ENCODE assay signal across 8 cellular contexts in the genomic region with DNA sequence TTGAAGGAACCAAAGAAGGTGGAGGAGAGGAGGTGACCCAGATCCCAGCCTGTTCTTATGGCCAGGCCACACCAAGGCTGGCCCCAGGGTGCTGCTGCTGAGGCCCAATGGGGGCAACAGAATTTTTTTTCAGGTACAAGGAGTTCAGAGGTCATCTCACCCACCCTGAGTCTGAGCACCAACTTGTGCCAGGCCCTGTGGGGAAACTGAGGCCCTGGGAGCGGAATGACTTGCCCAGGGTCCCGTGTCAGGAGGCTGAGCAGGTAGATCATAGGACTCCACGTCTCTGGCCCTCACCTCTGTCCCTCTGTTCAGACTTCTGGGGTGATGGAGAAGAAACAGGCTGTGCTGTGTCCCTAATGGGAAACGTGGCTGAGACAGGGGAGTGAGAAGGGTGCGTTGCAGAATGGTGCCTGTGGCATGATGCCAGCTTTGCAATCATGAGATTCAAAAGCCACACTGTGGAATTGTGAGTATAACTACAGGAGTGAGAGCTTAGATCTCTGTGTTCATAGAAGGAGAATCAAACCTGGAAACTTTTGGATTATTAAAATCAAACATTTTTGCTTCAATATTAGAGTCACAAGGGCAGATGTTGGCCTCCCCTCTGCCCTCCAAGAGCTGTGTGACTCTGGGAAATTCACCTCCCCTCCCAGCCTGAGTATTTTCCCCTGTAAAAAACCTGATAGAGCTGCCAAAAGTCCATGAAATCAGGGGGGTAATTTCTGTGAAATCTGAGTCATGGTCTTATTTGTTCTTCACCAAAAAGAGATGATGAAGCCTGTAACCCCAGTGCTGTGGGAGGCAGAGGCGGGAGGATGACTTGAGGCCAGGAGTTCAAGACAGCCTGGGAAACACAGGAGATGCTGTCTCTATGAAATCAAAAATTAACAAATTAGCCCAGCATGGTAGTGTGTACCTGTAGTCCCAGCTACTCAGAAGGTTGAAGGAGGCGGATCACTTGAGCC. TPM values are rescaled to one million over a fixed set of nuclear protein-coding genes. Genes with fewer than 3 reads are reported as not detected.
DNase-seq lines count a peak whose midpoint lies in the region; ATAC-seq and TF ChIP-seq lines count a peak whose summit lies in the region.

No MANE protein-coding gene starts in this region.

- 83% methylated on average over 7 of the region's 7 CpGs for WGBS in SK-N-SH (ENCODE audit: low lambda C conversion rate)
- WGBS in adrenal gland, 4 donors = 59 to 70% (median 62%) methylated on average over 6 to 7 of the region's 7 CpGs
- 58 to 64% methylated on average over 7 of the region's 7 CpGs for WGBS in thyroid gland, 2 donors

- H3K9me3 Mint-ChIP-seq in mesothelial cell of epicardium = peaks cover 10% of the 10 kb centered on the region
- H3K9me3 Mint-ChIP-seq in GM23338 = peaks cover 10% of the 10 kb centered on the region

- no peaks in the 10 kb centered on the region for H3K36me3 ChIP-seq in SK-N-SH (replicated peaks in 1 of 2; ENCODE audit: control insufficient read depth in 1 of 2, insufficient read depth in 2 of 2, low read length in 1 of 2)
- no peaks in the 10 kb centered on the region for H3K36me3 ChIP-seq in adrenal gland (replicated peaks in 1 of 2)
- no peaks in the 10 kb centered on the region for H3K36me3 ChIP-seq in thyroid gland
- no peaks in the 10 kb centered on the region for H3K36me3 ChIP-seq in GM23338 (ENCODE audit: insufficient read depth)

- H3K27ac ChIP-seq in SK-N-SH (ENCODE audit: low read depth in 2 of 2, low read length in 1 of 2) (no peak overlapping the region; a peak in 1 of 4 replicates), adrenal gland (peak overlapping the region in 4 of 5 donors; percentile 46 to 84 (median 65)), thyroid gland (peak overlapping the region; percentile 60 to 71 (median 67)), GM23338 (ENCODE audit: low read depth) (no peak overlapping the region)

- no peak for TF ChIP-seq POLR2A in adrenal gland (IDR thresholded peaks at IDR 0.05)
- no peak for TF ChIP-seq POLR2A in thyroid gland (IDR thresholded peaks at IDR 0.05)

- no peaks in the 10 kb centered on the region for H3K79me2 ChIP-seq in SK-N-SH (ENCODE audit: insufficient read depth)
- no peaks in the 10 kb centered on the region for H3K79me2 ChIP-seq in GM23338 (replicated peaks; ENCODE audit: insufficient read depth)

- peaks cover 0 to 23% of the 10 kb centered on the region in 2 experiments; a peak in 1 of 4 replicates for H3K4me1 ChIP-seq in SK-N-SH (ENCODE audit: control insufficient read depth in 1 of 2, insufficient read depth in 2 of 2, low read depth in 1 of 2, low read length in 1 of 2)
- H3K4me1 ChIP-seq in adrenal gland (replicated peaks in 1 of 2) = peaks cover 4 to 29% of the 10 kb centered on the region in 2 donors
- peaks cover 0 to 33% of the 10 kb centered on the region in 2 donors for H3K4me1 ChIP-seq in thyroid gland
- peaks cover 16% of the 10 kb centered on the region for H3K4me1 ChIP-seq in GM23338 (ENCODE audit: insufficient read depth)

- CTCF ChIA-PET in SK-N-SH (lab: Yijun Ruan, JAX) = interaction anchor here (1.0 to 3.9 kb wide), 6 partner anchors 14 to 77 kb away, joined by 3 to 14 read pairs (median 3); partner anchors contain the start of gene APOL2

- DNase-seq in SK-N-SH = peak; percentile 29
- DNase-seq in adrenal gland = peak in 4 of 7 donors; percentile 30 to 67 (median 46)
- no peak for DNase-seq in mesothelial cell of epicardium (ENCODE audit: low spot score in 2 of 2, unreplicated experiment in 2 of 2)
- DNase-seq in thyroid gland = peak; percentile 44 to 53
- DNase-seq in GM23338 (ENCODE audit: low spot score) = no peak

- H3F3A ChIP-seq in SK-N-SH (replicated peaks; ENCODE audit: insufficient read depth) (no peaks in the 10 kb centered on the region), GM23338 (replicated peaks; ENCODE audit: low read depth) (no peaks in the 10 kb centered on the region)

- H3K9me3 ChIP-seq in SK-N-SH (no peaks in the 10 kb centered on the region), adrenal gland (replicated peaks in 1 of 3) (no peaks in the 10 kb centered on the region), thyroid gland (no peaks in the 10 kb centered on the region)

- H3K27ac Mint-ChIP-seq in mesothelial cell of epicardium = peak overlapping the region; percentile 61
- no peak overlapping the region; the same call in 1 of the 2 replicates for H3K27ac Mint-ChIP-seq in GM23338

- TF ChIP-seq EP300 in SK-N-SH (IDR thresholded peaks at IDR 0.05; ENCODE audit: borderline replicate concordance in 1 of 2, low read depth in 1 of 2, low read length in 1 of 2) = no peak

- no peak overlapping the region for H3K4me3 Mint-ChIP-seq in mesothelial cell of epicardium
- H3K4me3 Mint-ChIP-seq in GM23338 = no peak overlapping the region

- no peaks in the 10 kb centered on the region for H3K27me3 ChIP-seq in SK-N-SH (ENCODE audit: insufficient read depth)
- H3K27me3 ChIP-seq in adrenal gland = no peaks in the 10 kb centered on the region
- no peaks in the 10 kb centered on the region for H3K27me3 ChIP-seq in thyroid gland
- no peaks in the 10 kb centered on the region for H3K27me3 ChIP-seq in GM23338 (ENCODE audit: insufficient read depth)

- H3K27me3 Mint-ChIP-seq in mesothelial cell of epicardium (ENCODE audit: low read depth) = peaks cover 12% of the 10 kb centered on the region
- peaks cover 9% of the 10 kb centered on the region for H3K27me3 Mint-ChIP-seq in GM23338 (ENCODE audit: insufficient read depth, low read depth, poor library complexity)

- H3K4me1 Mint-ChIP-seq in mesothelial cell of epicardium = peaks cover 35% of the 10 kb centered on the region
- H3K4me1 Mint-ChIP-seq in GM23338 = peaks cover 19% of the 10 kb centered on the region

- H3K36me3 Mint-ChIP-seq in mesothelial cell of epicardium = peaks cover 4% of the 10 kb centered on the region
- H3K36me3 Mint-ChIP-seq in GM23338 (ENCODE audit: low read depth) = no peaks in the 10 kb centered on the region

- TF ChIP-seq RAD21 in SK-N-SH (IDR thresholded peaks at IDR 0.05; ENCODE audit: low read length) = no peak

- H3K4me3 ChIP-seq in SK-N-SH (ENCODE audit: low read depth in 2 of 2, low read length in 1 of 2) (no peak overlapping the region), adrenal gland (peak overlapping the region in 2 of 4 donors; percentile 20 to 53), thyroid gland (replicated peaks in 1 of 3) (peak overlapping the region in 1 of 3 donors; percentile 23), GM23338 (no peak overlapping the region)

- no peak for ATAC-seq in SK-N-SH treated with all-trans-retinoic acid at 6 μM for 48 hours
- no peak for ATAC-seq in GM21390 (IDR thresholded peaks at IDR 0.05; ENCODE audit: unreplicated experiment)
- no peak for ATAC-seq in HG03159 (IDR thresholded peaks at IDR 0.05; ENCODE audit: unreplicated experiment)
- ATAC-seq in GM23338 = no peak

- TF ChIP-seq CTCF in SK-N-SH (IDR thresholded peaks at IDR 0.05) = no peak
- TF ChIP-seq CTCF in adrenal gland (IDR thresholded peaks at IDR 0.05) = no peak
- TF ChIP-seq CTCF in mesothelial cell of epicardium (IDR thresholded peaks at IDR 0.05; ENCODE audit: unreplicated experiment) = no peak
- no peak for TF ChIP-seq CTCF in thyroid gland (IDR thresholded peaks at IDR 0.05)
- TF ChIP-seq CTCF in GM23338 (conservative IDR thresholded peaks at IDR 0.05; ENCODE audit: low read depth in 2 of 2) = no peak

- H3K9ac ChIP-seq in SK-N-SH = no peak overlapping the region

- no peaks in the 10 kb centered on the region for H3K9me2 ChIP-seq in SK-N-SH
- no peaks in the 10 kb centered on the region for H3K9me2 ChIP-seq in GM23338 (ENCODE audit: insufficient read depth)

- H4K20me1 ChIP-seq in SK-N-SH (ENCODE audit: insufficient read depth) = no peaks in the 10 kb centered on the region
- no peaks in the 10 kb centered on the region for H4K20me1 ChIP-seq in GM23338 (replicated peaks; ENCODE audit: insufficient read depth)

- POLR2A ChIA-PET in SK-N-SH (lab: Yijun Ruan, JAX) = interaction anchor here (0.8 to 1.5 kb wide), 2 partner anchors 14 to 15 kb away, joined by 3 to 6 read pairs; partner anchors contain the start of gene APOL2

- intact Hi-C loops in adrenal gland (cut with DNase I) = no loop called here
- intact Hi-C loops in thyroid gland (cut with DNase I) = no loop called here

- H2AFZ ChIP-seq in SK-N-SH (ENCODE audit: low read depth) (no peak overlapping the region), GM23338 (no peak overlapping the region)

- H3K4me2 ChIP-seq in SK-N-SH (no peak overlapping the region), GM23338 (no peak overlapping the region)

TF ChIP-seq in SK-N-SH treated with all-trans-retinoic acid at 6 μM for 48 hours, 23 proteins besides CTCF, POLR2A, EP300 and RAD21 (continues in another document):
- no peak for TF ChIP-seq SNAI2 (CRISPR knock-in tag; IDR thresholded peaks at IDR 0.05)

TF ChIP-seq in GM23338, 12 proteins besides CTCF, POLR2A, EP300 and RAD21 (continues in another document):
- no peak for TF ChIP-seq CREB1 (CRISPR knock-in tag; IDR thresholded peaks at IDR 0.05; ENCODE audit: low read depth)

RNA-seq across cellular contexts. Expression of gene APOL1, which starts 0.9 kb away (rescaled TPM):
- polyA plus RNA-seq in SK-N-SH (2012; rRNA removed) (0.42 and 0.56 TPM in 2 replicates), adrenal gland (10 to 100 TPM; 19.9 to 21.2 (median 20.2) TPM), GM23338 (2016; fragmentation: Nextera tagmentation; extraction: Ambion mirVana) (0.11 and 0.23 TPM in 2 replicates)
- 0.36 and 0.62 TPM in 2 replicates for polyA plus RNA-seq in SK-N-SH (2012; cell fraction: cytosol; rRNA removed)
- polyA plus RNA-seq in SK-N-SH (2012; cell fraction: nucleus; rRNA removed) = 0.33 and 0.64 TPM in 2 replicates
- total RNA-seq in adrenal gland (10 to 100 TPM; 10.8 to 39.0 (median 31.3) TPM), mesothelial cell of epicardium (1.7 to 1.9 TPM (median 1.7 TPM) in 3 replicates), thyroid gland (10 to 100 TPM in 3 of 4 donors, 1 to 10 TPM in 1; 6.7 to 16.8 (median 11.0) TPM)
- not detected in 2 replicates for total RNA-seq in GM23338 (2014; rRNA removed; shearing (Covaris generic))

RNA-seq across cellular contexts. Expression of gene APOL2, which starts 14.5 kb away (rescaled TPM):
- polyA plus RNA-seq in SK-N-SH (2012; rRNA removed) (8.3 and 9.4 TPM in 2 replicates), adrenal gland (10 to 100 TPM; 36.7 to 73.8 (median 49.2) TPM), GM23338 (2016; fragmentation: Nextera tagmentation; extraction: Ambion mirVana) (4.9 and 5.5 TPM in 2 replicates)
- polyA plus RNA-seq in SK-N-SH (2012; cell fraction: cytosol; rRNA removed) = 4.9 and 6.9 TPM in 2 replicates
- polyA plus RNA-seq in SK-N-SH (2012; cell fraction: nucleus; rRNA removed) = 21.0 and 23.6 TPM in 2 replicates
- total RNA-seq in adrenal gland (10 to 100 TPM; 16.1 to 49.3 (median 40.0) TPM), mesothelial cell of epicardium (55.5 to 59.4 TPM (median 56.1 TPM) in 3 replicates), thyroid gland (10 to 100 TPM; 31.1 to 45.6 (median 35.6) TPM)
- 10.4 and 12.4 TPM in 2 replicates for total RNA-seq in GM23338 (2014; rRNA removed; shearing (Covaris generic))

RNA-seq across cellular contexts. Expression of gene APOL4, which starts 52.2 kb away (rescaled TPM):
- polyA plus RNA-seq in SK-N-SH (2012; rRNA removed) (0.08 and 0.21 TPM in 2 replicates), adrenal gland (1 to 10 TPM; 2.1 to 3.6 (median 3.4) TPM), GM23338 (2016; fragmentation: Nextera tagmentation; extraction: Ambion mirVana) (not detected in 2 replicates)
- 0.27 and 0.38 TPM in 2 replicates for polyA plus RNA-seq in SK-N-SH (2012; cell fraction: cytosol; rRNA removed)
- 0.13 and 0.18 TPM in 2 replicates for polyA plus RNA-seq in SK-N-SH (2012; cell fraction: nucleus; rRNA removed)
- total RNA-seq in adrenal gland (10 to 100 TPM in 1 of 8 donors, 1 to 10 TPM in 6, not detected in 1; 1.2 to 10.0 (median 3.9) TPM), mesothelial cell of epicardium (15.0 to 16.4 TPM (median 15.9 TPM) in 3 replicates), thyroid gland (10 to 100 TPM in 1 of 4 donors, 1 to 10 TPM in 2, not detected in 1; 5.8 to 16.1 (median 7.5) TPM)
- total RNA-seq in GM23338 (2014; rRNA removed; shearing (Covaris generic)) = not detected in 2 replicates

Comparison
In these comparisons a context has a peak if more than half of its experiments do, and no peak if none do; other contexts are left out.
1. DNase-seq: peak in SK-N-SH (single experiment), adrenal gland (4 of 7) and thyroid gland (2 of 2); none in mesothelial cell of epicardium (0 of 2) and GM23338 (single experiment).
2. H3K27ac ChIP-seq: peak in adrenal gland (4 of 5) and thyroid gland (3 of 3); none in SK-N-SH (0 of 2) and GM23338 (single experiment).